In the genomic region with DNA sequence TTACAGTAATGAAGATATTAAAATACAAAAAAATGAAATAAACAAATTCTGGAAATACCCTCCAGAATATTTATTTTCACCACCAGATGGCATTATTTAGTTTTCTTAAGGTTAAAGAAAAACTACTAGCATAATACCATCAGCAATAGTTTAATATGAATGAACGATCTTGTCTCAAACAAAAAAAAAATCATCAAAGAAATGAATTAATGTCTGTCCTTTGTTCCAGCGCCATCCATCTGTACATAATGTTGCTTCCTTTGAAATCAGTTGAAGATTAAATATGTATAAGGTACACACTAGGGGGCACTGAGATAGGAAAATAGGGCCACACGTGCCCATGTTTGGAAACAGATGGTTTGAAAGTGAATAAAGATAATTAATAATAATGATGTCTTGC, we compare ENCODE assay signal across 8 cellular contexts.
DNase-seq lines count a peak whose midpoint lies in the region; ATAC-seq, FAIRE-seq and TF ChIP-seq lines count a peak whose summit lies in the region.

No MANE protein-coding gene starts in this region.

- no peaks in the 10 kb centered on the region for H3K36me3 ChIP-seq in heart right ventricle
- no peaks in the 10 kb centered on the region for H3K36me3 ChIP-seq in pancreas
- no peaks in the 10 kb centered on the region for H3K36me3 ChIP-seq in MG63

- 20 to 24% methylated on average over 3 of the region's 3 CpGs for WGBS in heart right ventricle, 2 donors
- WGBS in pancreas, 2 donors, result 4 to 9% methylated on average over 3 of the region's 3 CpGs

- H3K27ac ChIP-seq in heart right ventricle (no peak overlapping the region), pancreas (no peak overlapping the region)

- H3K4me1 ChIP-seq in heart right ventricle (peaks cover 0 to 3% (median 0%) of the 10 kb centered on the region in 9 donors), pancreas (no peaks in the 10 kb centered on the region)

- intact Hi-C loops in heart right ventricle (cut with DNase I) (loop anchor here (1.0 to 10.0 kb wide), 11 partner anchors 81 to 554 kb away; no protein-coding TSS in a partner anchor), cardiac septum (cut with DNase I) (loop anchor here (2.0 to 10.0 kb wide), 5 partner anchors 84 to 554 kb away; no protein-coding TSS in a partner anchor), pancreas (cut with DNase I) (no loop called here)

- H3K9me3 ChIP-seq in heart right ventricle, result no peaks in the 10 kb centered on the region
- no peaks in the 10 kb centered on the region for H3K9me3 ChIP-seq in pancreas
- H3K9me3 ChIP-seq in MG63, result no peaks in the 10 kb centered on the region

- TF ChIP-seq CTCF in heart right ventricle (IDR thresholded peaks at IDR 0.05) (peak in 8 of 9 donors; percentile 25 to 66 (median 56)), choroid plexus epithelial cell (conservative IDR thresholded peaks at IDR 0.05; ENCODE audit: low read depth, low read length) (peak; percentile 25), pancreas (IDR thresholded peaks at IDR 0.05) (peak in 3 of 4 donors; percentile 22 to 35 (median 28))

- FAIRE-seq in pancreas (lab: Jason Lieb, UNC), result peak; percentile 91

- H3K27me3 ChIP-seq in heart right ventricle (no peaks in the 10 kb centered on the region), pancreas (no peaks in the 10 kb centered on the region), MG63 (no peaks in the 10 kb centered on the region; the same call in 1 of the 2 replicates)

- ATAC-seq in heart right ventricle, result no peak
- peak in 3 of 4 donors; percentile 23 to 38 (median 25) for ATAC-seq in pancreas
- ATAC-seq in left lobe of liver, result no peak

- H3K4me3 ChIP-seq in heart right ventricle, result no peak overlapping the region
- H3K4me3 ChIP-seq in choroid plexus epithelial cell (ENCODE audit: low read depth, low read length), result no peak overlapping the region
- no peak overlapping the region for H3K4me3 ChIP-seq in pancreas
- no peak overlapping the region for H3K4me3 ChIP-seq in MG63

- no peak for DNase-seq in heart right ventricle
- DNase-seq in cardiac septum (ENCODE audit: low spot score), result no peak
- DNase-seq in NCI-H510A (lab: John Stamatoyannopoulos, UW), result peak; percentile 2
- DNase-seq in choroid plexus epithelial cell (ENCODE audit: low read depth), result peak; percentile 43
- DNase-seq in pancreas, result no peak
- no peak for DNase-seq in left lobe of liver (ENCODE audit: low spot score)
- DNase-seq in cortex of kidney (lab: John Stamatoyannopoulos, UW), result no peak
- DNase-seq in MG63, result no peak

Comparison
In these comparisons a context has a peak if more than half of its experiments do, and no peak if none do; other contexts are left out.
1. ATAC-seq: peak in pancreas (3 of 4); none in heart right ventricle (0 of 8) and left lobe of liver (single experiment).
2. DNase-seq: peak in NCI-H510A (single experiment) and choroid plexus epithelial cell (single experiment); none in heart right ventricle (0 of 2), cardiac septum (single experiment), pancreas (0 of 6), left lobe of liver (single experiment), cortex of kidney (single experiment) and MG63 (single experiment).
3. intact Hi-C loops: an anchor here in heart right ventricle (1.0 to 10.0 kb wide) and cardiac septum (2.0 to 10.0 kb wide); none called in pancreas.
4. Peak in every context shown above with its lines, with median percentiles within 50 percentile points of each other: CTCF ChIP-seq.